In the genomic region with DNA sequence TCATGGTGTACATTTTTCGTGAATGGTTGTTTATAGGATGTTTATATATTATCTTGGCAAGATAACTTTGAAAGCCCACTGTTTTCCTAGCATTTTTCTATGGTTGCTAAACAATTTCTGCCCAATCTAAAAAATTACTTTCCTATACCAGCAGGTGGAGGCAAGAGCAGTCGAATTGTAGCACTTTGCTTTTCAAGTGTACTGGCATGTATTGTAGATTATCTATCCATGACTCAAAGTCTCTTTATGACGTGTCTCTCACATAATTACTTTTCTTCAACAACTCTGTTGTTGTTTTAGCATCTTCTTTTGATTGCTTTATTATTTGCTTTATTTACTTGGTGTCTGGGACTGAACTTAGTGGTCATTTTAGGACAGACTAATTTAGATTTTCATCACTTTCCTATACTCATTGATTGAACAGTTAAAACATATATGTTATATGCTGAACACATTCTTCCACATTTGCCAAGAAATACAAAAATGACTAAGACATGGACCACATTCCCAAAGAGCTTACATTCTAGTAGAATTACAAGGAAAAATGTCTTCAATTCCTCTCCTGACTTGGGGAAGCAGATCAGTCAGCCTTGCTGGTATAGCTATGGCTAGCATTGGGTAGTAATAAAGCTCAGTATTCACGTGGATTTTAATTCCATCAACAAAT, we compare ENCODE assay signal across 8 cellular contexts. TPM values are rescaled to one million over a fixed set of nuclear protein-coding genes. Genes with fewer than 3 reads are reported as not detected.
DNase-seq lines count a peak whose midpoint lies in the region; ATAC-seq and TF ChIP-seq lines count a peak whose summit lies in the region.

No MANE protein-coding gene starts in this region.

- peak; percentile 27 for DNase-seq in activated CD4-positive, alpha-beta T cell treated with anti-CD3 and anti-CD28 coated beads for 48 hours
- DNase-seq in activated CD4-positive, alpha-beta T cell treated with anti-CD3 and anti-CD28 coated beads, Interleukin-2, amount 50 U/mL, for 4 hours = no peak
- DNase-seq in HS-5 (ENCODE audit: low read depth) (peak; percentile 90), SW 1271 (lab: John Stamatoyannopoulos, UW) (peak; percentile 33 to 83), epithelial cell of proximal tubule (ENCODE audit: low read depth) (no peak), pons (ENCODE audit: low spot score) (peak; percentile 69), NCI-H187 (lab: John Stamatoyannopoulos, UW) (no peak)

- H3K4me3 ChIP-seq in epithelial cell of proximal tubule (ENCODE audit: low read depth, low read length) = no peak overlapping the region

- peak; percentile 81 for ATAC-seq in GM21423 (IDR thresholded peaks at IDR 0.05; ENCODE audit: unreplicated experiment)

- peak; percentile 80 for TF ChIP-seq CTCF in epithelial cell of proximal tubule (conservative IDR thresholded peaks at IDR 0.05; ENCODE audit: low read depth, low read length)

RNA-seq across cellular contexts. Expression of a gene that starts 20.7 kb away (rescaled TPM):
- total RNA-seq in epithelial cell of proximal tubule = 25.8 and 49.7 TPM in 2 replicates

RNA-seq across cellular contexts. Expression of a gene that starts 20.8 kb away (rescaled TPM):
- 5.1 and 9.5 TPM in 2 replicates for total RNA-seq in epithelial cell of proximal tubule

Comparison
In these comparisons a context has a peak if more than half of its experiments do, and no peak if none do; other contexts are left out.
1. DNase-seq: peak in activated CD4-positive, alpha-beta T cell treated with anti-CD3 and anti-CD28 coated beads for 48 hours (single experiment), HS-5 (single experiment), SW 1271 (2 of 2) and pons (single experiment); none in activated CD4-positive, alpha-beta T cell treated with anti-CD3 and anti-CD28 coated beads, Interleukin-2, amount 50 U/mL, for 4 hours (0 of 2), epithelial cell of proximal tubule (single experiment) and NCI-H187 (0 of 2).